In the genomic region with DNA sequence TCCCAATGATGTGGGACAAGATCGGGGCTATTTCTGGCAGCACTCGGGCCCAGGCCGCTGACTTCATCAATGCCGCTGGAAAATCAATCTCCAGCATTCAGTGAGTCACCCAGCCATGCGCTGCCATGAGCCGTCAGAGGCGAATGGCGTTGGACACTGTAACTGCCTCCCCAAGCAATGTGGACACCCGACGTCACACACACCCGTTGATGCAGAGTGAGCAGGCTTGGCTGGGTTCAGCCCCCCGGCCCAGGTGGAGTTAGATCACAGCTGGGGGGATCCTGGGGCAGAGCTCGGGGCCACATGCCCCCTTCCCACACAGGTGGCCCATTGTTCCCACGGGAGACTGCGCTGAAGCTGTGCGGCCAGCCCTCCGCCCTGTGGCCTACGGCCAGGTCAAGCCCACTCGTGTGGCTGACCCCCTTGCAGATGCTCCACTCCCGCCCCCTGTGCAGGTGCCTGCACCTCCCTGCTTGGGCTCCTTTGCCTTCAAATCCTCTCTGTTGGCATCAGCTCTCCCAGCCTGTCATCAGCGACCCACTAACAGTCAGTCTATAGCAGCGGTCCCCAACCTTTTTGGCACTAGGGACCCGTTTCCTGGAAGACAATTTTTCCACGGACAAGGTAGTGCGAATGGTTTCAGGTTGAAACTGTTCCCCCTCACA, we compare ENCODE assay signal across 23 cellular contexts.
DNase-seq lines count a peak whose midpoint lies in the region; ATAC-seq and TF ChIP-seq lines count a peak whose summit lies in the region.
"Had no signal": no experiment of that assay in that cellular context is flagged by ENCODE, and none has a peak within 500 bp of the region (broad histone marks: within the 10 kb centered on the region; RNA-seq: fewer than 3 reads in every experiment).

No MANE protein-coding gene starts in this region.

- H2BK120ac ChIP-seq in trophoblast cell (ENCODE audit: insufficient read depth, low read length, poor library complexity) = no peak overlapping the region

- peaks cover 10% of the 10 kb centered on the region for H3K9me3 Mint-ChIP-seq in glutamatergic neuron (ENCODE audit: unreplicated experiment)
- H3K9me3 Mint-ChIP-seq: activated T-cell treated with anti-CD3 and anti-CD28 coated beads, Interleukin-2, amount 50 U/mL, for 4 hours; CD4-positive, alpha-beta memory T cell; nephron had no signal

- H4K20me1 ChIP-seq in GM23248 (ENCODE audit: insufficient read depth) = no peaks in the 10 kb centered on the region

- no peak overlapping the region for H3K18ac ChIP-seq in trophoblast cell (ENCODE audit: low read length)

- no peak overlapping the region for H3K23ac ChIP-seq in trophoblast cell (ENCODE audit: low read length)

- H3K36me3 ChIP-seq in psoas muscle (ENCODE audit: insufficient read depth in 1 of 2, low read depth in 1 of 2) (no peaks in the 10 kb centered on the region), trophoblast cell (ENCODE audit: control insufficient read depth in 1 of 2, insufficient read depth in 2 of 2, low read length in 2 of 2) (peaks cover 47 to 55% of the 10 kb centered on the region in 2 experiments), GM23248 (ENCODE audit: low read depth) (no peaks in the 10 kb centered on the region)

- no peaks in the 10 kb centered on the region for H3K79me1 ChIP-seq in trophoblast cell (ENCODE audit: low read length)

- H4K12ac ChIP-seq in trophoblast cell (ENCODE audit: low read depth, low read length) = no peak overlapping the region

- H3K27ac Mint-ChIP-seq in glutamatergic neuron (ENCODE audit: unreplicated experiment) = peak overlapping the region; percentile 68
- H3K27ac Mint-ChIP-seq: nephron had no signal

- intact Hi-C loops in psoas muscle (cut with DNase I) = no loop called here

- no peaks in the 10 kb centered on the region for H3F3A ChIP-seq in GM23248 (ENCODE audit: insufficient read depth)

- H3K27me3 ChIP-seq in psoas muscle (ENCODE audit: insufficient read depth in 3 of 3, low read length in 2 of 3) = peaks cover 0 to 3% (median under 1%) of the 10 kb centered on the region in 3 donors
- H3K27me3 ChIP-seq in trophoblast cell (ENCODE audit: insufficient read depth, low read length) = no peaks in the 10 kb centered on the region
- H3K27me3 ChIP-seq in GM23248 (replicated peaks; ENCODE audit: insufficient read depth) = no peaks in the 10 kb centered on the region
- H3K27me3 ChIP-seq: MG63, Peyer's patch, right lobe of liver, upper lobe of left lung had no signal

- H3K4me3 ChIP-seq in psoas muscle (no peak overlapping the region), trophoblast cell (ENCODE audit: low read depth, low read length) (no peak overlapping the region), GM23248 (no peak overlapping the region)
- H3K4me3 ChIP-seq: MG63, Peyer's patch, right lobe of liver, upper lobe of left lung had no signal

- H3K4me1 ChIP-seq in psoas muscle (no peaks in the 10 kb centered on the region), trophoblast cell (ENCODE audit: control insufficient read depth in 1 of 2, insufficient read depth in 2 of 2, low read length in 2 of 2) (peaks cover 14 to 16% of the 10 kb centered on the region in 2 experiments), GM23248 (ENCODE audit: insufficient read depth) (no peaks in the 10 kb centered on the region)
- H3K4me1 ChIP-seq: right lobe of liver had no signal

- H3K9me2 ChIP-seq in GM23248 (ENCODE audit: insufficient read depth) = no peaks in the 10 kb centered on the region

- H3K27ac ChIP-seq in psoas muscle (no peak overlapping the region), trophoblast cell (ENCODE audit: low read depth, low read length) (no peak overlapping the region), GM23248 (no peak overlapping the region)
- H3K27ac ChIP-seq: Peyer's patch, right lobe of liver, upper lobe of left lung had no signal

- no peak overlapping the region for H2BK5ac ChIP-seq in trophoblast cell (ENCODE audit: low read depth, low read length, poor library complexity)

- no peak overlapping the region for H4K8ac ChIP-seq in trophoblast cell (ENCODE audit: low read depth, low read length)

- H2AFZ ChIP-seq in trophoblast cell (ENCODE audit: insufficient read depth, low read length, poor library complexity) (no peak overlapping the region), GM23248 (no peak overlapping the region)

- H2BK12ac ChIP-seq in trophoblast cell (ENCODE audit: low read length) = no peak overlapping the region

- H3K4me3 Mint-ChIP-seq in glutamatergic neuron (ENCODE audit: unreplicated experiment) = no peak overlapping the region
- H3K4me3 Mint-ChIP-seq: activated T-cell treated with anti-CD3 and anti-CD28 coated beads, Interleukin-2, amount 50 U/mL, for 4 hours; CD4-positive, alpha-beta memory T cell; nephron had no signal

- H3K27me3 Mint-ChIP-seq in glutamatergic neuron (ENCODE audit: unreplicated experiment) = peaks cover 15% of the 10 kb centered on the region
- H3K27me3 Mint-ChIP-seq: CD4-positive, alpha-beta memory T cell had no signal

- H3K36me3 Mint-ChIP-seq in glutamatergic neuron (ENCODE audit: unreplicated experiment) = no peaks in the 10 kb centered on the region
- H3K36me3 Mint-ChIP-seq: CD4-positive, alpha-beta memory T cell had no signal

- H3K14ac ChIP-seq in trophoblast cell (ENCODE audit: low read length) = no peak overlapping the region

- H3K4me1 Mint-ChIP-seq in glutamatergic neuron (ENCODE audit: low read depth, unreplicated experiment) = peaks cover 18% of the 10 kb centered on the region

- H3K79me2 ChIP-seq in trophoblast cell (ENCODE audit: control insufficient read depth, insufficient read depth, low read length, poor library complexity) = no peaks in the 10 kb centered on the region
- H3K79me2 ChIP-seq in GM23248 (ENCODE audit: insufficient read depth) = no peaks in the 10 kb centered on the region

- H3K4ac ChIP-seq in trophoblast cell (ENCODE audit: low read depth, low read length) = no peak overlapping the region

- no peaks in the 10 kb centered on the region for H3K9me3 ChIP-seq in psoas muscle
- peaks cover 3% of the 10 kb centered on the region for H3K9me3 ChIP-seq in trophoblast cell (ENCODE audit: insufficient read depth, low read depth, low read length)
- no peaks in the 10 kb centered on the region for H3K9me3 ChIP-seq in GM23248 (ENCODE audit: low read depth)
- H3K9me3 ChIP-seq: MG63, Peyer's patch, right lobe of liver, upper lobe of left lung had no signal

- DNase-seq in activated effector memory CD4-positive, alpha-beta T cell treated with anti-CD3 and anti-CD28 coated beads, Interleukin-2, amount 50 U/mL, for 16 hours = peak; percentile 48
- DNase-seq in activated effector memory CD4-positive, alpha-beta T cell treated with Interleukin-2 at 50 U/mL for 16 hours = no peak
- DNase-seq in SK-MEL-5 (ENCODE audit: low read depth, low spot score) = peak; percentile 29
- no peak for DNase-seq in glutamatergic neuron
- peak; percentile 6 to 29 for DNase-seq in psoas muscle
- no peak for DNase-seq in DMS79 (lab: John Stamatoyannopoulos, UW)
- DNase-seq in trophoblast cell = no peak
- DNase-seq in GM23248 = no peak
- DNase-seq: activated CD4-positive, alpha-beta T cell treated with anti-CD3 and anti-CD28 coated beads, Interleukin-2, amount 50 U/mL, for 4 hours; activated T-cell treated with anti-CD3 and anti-CD28 coated beads, Interleukin-2, amount 50 U/mL, for 4 hours; CD4-positive, alpha-beta memory T cell; central memory CD4-positive, alpha-beta T cell; effector memory CD4-positive, alpha-beta T cell; mesendoderm; MG63; NCI-H146; stimulated activated naive CD8-positive, alpha-beta T cell treated with anti-CD3 and anti-CD28 coated beads, Interleukin-15, Interleukin-2, amounts not matched to agents 100 U/mL and 50 U/mL, for 24 hours; SW 1271 had no signal

- no peak overlapping the region for H4K91ac ChIP-seq in trophoblast cell (ENCODE audit: low read depth, low read length)

- H2AK5ac ChIP-seq in trophoblast cell (ENCODE audit: low read length) = no peak overlapping the region

- no peak overlapping the region for H3K9ac ChIP-seq in trophoblast cell (ENCODE audit: low read length)
- H3K9ac ChIP-seq in GM23248 = no peak overlapping the region

- no peak overlapping the region for H3K4me2 ChIP-seq in trophoblast cell (ENCODE audit: low read length)
- H3K4me2 ChIP-seq in GM23248 (ENCODE audit: unreplicated experiment) = no peak overlapping the region

- WGBS in psoas muscle, 3 donors = 90 to 94% (median 90%) methylated on average over 25 of the region's 25 CpGs
- WGBS in trophoblast cell (ENCODE audit: extremely low coverage, insufficient coverage, insufficient read length) = no CpG with 5 or more reads among the region's 25 CpGs
- 94% methylated on average over 25 of the region's 25 CpGs for WGBS in GM23248 (ENCODE audit: low coverage in 1 of 2, low lambda C conversion rate in 2 of 2, missing lambda C conversion rate in 2 of 2), 2 experiments

- in situ Hi-C loops in SK-MEL-5 (cut with HindIII; ENCODE audit: low pct_unique_long_range_greater_than_20kb, low sequenced_read_pairs) = no loop called here
- in situ Hi-C loops in GM23248 (cut with MboI) = no loop called here

- ATAC-seq in psoas muscle = no peak
- ATAC-seq: activated T-cell treated with anti-CD3 and anti-CD28 coated beads, Interleukin-2, amount 50 U/mL, for 4 hours; HepG2; right lobe of liver; stimulated activated naive CD8-positive, alpha-beta T cell treated with anti-CD3 and anti-CD28 coated beads, Interleukin-15, Interleukin-2, amounts not matched to agents 100 U/mL and 50 U/mL, for 24 hours had no signal

- TF ChIP-seq CTCF in glutamatergic neuron (IDR thresholded peaks at IDR 0.05; ENCODE audit: partially characterized antibody, unreplicated experiment) (no peak), psoas muscle (IDR thresholded peaks at IDR 0.05) (no peak)

Comparison
In these comparisons a context has a peak if more than half of its experiments do, and no peak if none do; other contexts are left out.
1. DNase-seq: peak in activated effector memory CD4-positive, alpha-beta T cell treated with anti-CD3 and anti-CD28 coated beads, Interleukin-2, amount 50 U/mL, for 16 hours (single experiment), SK-MEL-5 (single experiment) and psoas muscle (2 of 2); none in activated effector memory CD4-positive, alpha-beta T cell treated with Interleukin-2 at 50 U/mL for 16 hours (single experiment), glutamatergic neuron (single experiment), DMS79 (single experiment), trophoblast cell (0 of 2) and GM23248 (single experiment).